ENCODE assay signal across 18 cellular contexts in genomic region chr1:200217703-200218102, GRCh38.
DNase-seq lines count a peak whose midpoint lies in the region; ATAC-seq, FAIRE-seq and TF ChIP-seq lines count a peak whose summit lies in the region.
"Had no signal": no experiment of that assay in that cellular context is flagged by ENCODE, and none has a peak within 500 bp of the region (broad histone marks: within the 10 kb centered on the region; RNA-seq: fewer than 3 reads in every experiment).

No MANE protein-coding gene starts in this region.

- H4K5ac ChIP-seq in H1 (ENCODE audit: insufficient read length, low read depth, low read length): no peak overlapping the region

- no peak for TF ChIP-seq EP300 in H1 (IDR thresholded peaks at IDR 0.05; ENCODE audit: borderline replicate concordance in 1 of 2, low read depth in 2 of 2, low read length in 2 of 2)

- no peak for TF ChIP-seq POLR2A in H1 (IDR thresholded peaks at IDR 0.05; ENCODE audit: control extremely low read depth in 1 of 2, low read depth in 2 of 2, low read length in 2 of 2)

- no peaks in the 10 kb centered on the region for H3K27me3 ChIP-seq in H1 (replicated peaks in 1 of 4; ENCODE audit: control insufficient read depth in 3 of 4, extremely low read depth in 1 of 4, insufficient read depth in 3 of 4, low read length in 3 of 4)
- H3K27me3 ChIP-seq: BLaER1 treated with 17β-estradiol and CSF1 and Interleukin-3, amounts not matched to agents 10 nM and 100 nM; hepatocyte; spleen had no signal

- DNase-seq in NCI-H2029 (lab: John Stamatoyannopoulos, UW): peak; percentile 2
- DNase-seq in NCI-H2029 treated with DMSO at 0.1 percent for 48 hours (lab: John Stamatoyannopoulos, UW): no peak
- DNase-seq in H1 (ENCODE audit: low read depth in 1 of 2, low spot score in 2 of 2): no peak
- no peak for DNase-seq in NCI-H69 (lab: John Stamatoyannopoulos, UW)
- no peak for DNase-seq in NCI-H1105 treated with DMSO at 0.1 percent for 48 hours (lab: John Stamatoyannopoulos, UW)
- DNase-seq: activated CD4-positive, alpha-beta T cell treated with anti-CD3 and anti-CD28 coated beads, Interleukin-2, amount 50 U/mL, for 4 hours; effector memory CD4-positive, alpha-beta T cell; left cardiac atrium; NCI-H1930; SHP77 treated with DMSO at 0.1 percent for 48 hours; spleen had no signal

- no peak overlapping the region for H2AK5ac ChIP-seq in H1 (ENCODE audit: low read depth, low read length)

- FAIRE-seq in H1 (lab: Jason Lieb, UNC): no peak
- FAIRE-seq: HTR-8/SVneo had no signal

- H3K4me3 ChIP-seq in H1 (ENCODE audit: extremely low read depth in 1 of 4, insufficient read depth in 2 of 4, low read depth in 3 of 4, low read length in 4 of 4): no peak overlapping the region
- H3K4me3 ChIP-seq: BLaER1 treated with 17β-estradiol and CSF1 and Interleukin-3, amounts not matched to agents 10 nM and 100 nM; hepatocyte; spleen had no signal

- no peak overlapping the region for H2AFZ ChIP-seq in H1 (ENCODE audit: low read length)
- H2AFZ ChIP-seq: hepatocyte had no signal

- no peak overlapping the region for H3K14ac ChIP-seq in H1 (ENCODE audit: insufficient read length)

- H2BK15ac ChIP-seq in H1 (ENCODE audit: low read length): 0 out of 2 replicates have a peak overlapping the region, but pooled peaks have one; percentile 21

- H3K56ac ChIP-seq in H1 (replicated peaks; ENCODE audit: insufficient read length, low read depth, low read length): no peak overlapping the region

- POLR2A ChIA-PET in H1 (lab: Charles Lee; ENCODE audit: partially characterized antibody): no interaction called here

- H3K4ac ChIP-seq in H1 (replicated peaks; ENCODE audit: insufficient read length, low read depth, low read length): no peak overlapping the region

- WGBS in H1 (ENCODE audit: extremely low coverage in 1 of 2, insufficient coverage in 1 of 2, insufficient read length in 1 of 2, insufficient replicate concordance in 2 of 2, low coverage in 1 of 2, low lambda C conversion rate in 2 of 2, missing lambda C conversion rate in 1 of 2), 2 experiments: 92% methylated on average over 5 of the region's 5 CpGs; no CpG with 5 or more reads in 1 of the 2 experiments

- H2BK120ac ChIP-seq in H1 (replicated peaks; ENCODE audit: low read depth, low read length): no peak overlapping the region

- TF ChIP-seq RAD21 in H1 (IDR thresholded peaks at IDR 0.05 in 1 of 2, conservative IDR thresholded peaks at IDR 0.05 in 1 of 2; ENCODE audit: low read depth in 2 of 2, low read length in 2 of 2): no peak

- no peak overlapping the region for H3K27ac ChIP-seq in H1 (ENCODE audit: low read depth, low read length)
- H3K27ac ChIP-seq: 22Rv1; BLaER1 treated with 17β-estradiol and CSF1 and Interleukin-3, amounts not matched to agents 10 nM and 100 nM; hepatocyte; spleen had no signal

- no peak overlapping the region for H2BK20ac ChIP-seq in H1 (ENCODE audit: low read length)

- H3K4me2 ChIP-seq in H1 (ENCODE audit: insufficient read depth in 1 of 2, low read depth in 2 of 2, low read length in 2 of 2): no peak overlapping the region
- H3K4me2 ChIP-seq: BLaER1 treated with 17β-estradiol and CSF1 and Interleukin-3, amounts not matched to agents 10 nM and 100 nM; hepatocyte had no signal

- no peak overlapping the region for H3K18ac ChIP-seq in H1 (ENCODE audit: extremely low read depth, low read length)

- no peaks in the 10 kb centered on the region for H3K4me1 ChIP-seq in H1 (replicated peaks in 1 of 4; ENCODE audit: control insufficient read depth in 3 of 4, insufficient read depth in 4 of 4, low read length in 3 of 4)
- H3K4me1 ChIP-seq: BLaER1 treated with 17β-estradiol and CSF1 and Interleukin-3, amounts not matched to agents 10 nM and 100 nM; spleen had no signal

- H3K9me3 ChIP-seq in H1 (ENCODE audit: insufficient read depth in 2 of 2, low read depth in 1 of 2, low read length in 1 of 2): 0 out of 4 replicates have a peak, but pooled peaks cover 0 to 3% of the 10 kb centered on the region in 2 experiments

- no peak overlapping the region for H2BK5ac ChIP-seq in H1 (ENCODE audit: low read depth, low read length)

- H4K20me1 ChIP-seq in H1 (replicated peaks in 1 of 2; ENCODE audit: control insufficient read depth in 1 of 2, insufficient read depth in 2 of 2, low read length in 2 of 2): no peaks in the 10 kb centered on the region
- H4K20me1 ChIP-seq: BLaER1 treated with 17β-estradiol and CSF1 and Interleukin-3, amounts not matched to agents 10 nM and 100 nM had no signal

- no peaks in the 10 kb centered on the region for H3K79me1 ChIP-seq in H1 (ENCODE audit: low read depth, low read length)

- H4K8ac ChIP-seq in H1 (ENCODE audit: extremely low read depth, insufficient read depth, low read length): no peak overlapping the region

- CTCF ChIA-PET in H1 (lab: Charles Lee; ENCODE audit: partially characterized antibody): interaction anchor here (1.1 kb wide), 1 partner anchor 19 kb away, joined by 3 read pairs; no protein-coding TSS in a partner anchor

- H3K9ac ChIP-seq in H1 (replicated peaks in 1 of 4; ENCODE audit: extremely low read depth in 1 of 4, low read depth in 3 of 4, low read length in 3 of 4): no peak overlapping the region
- H3K9ac ChIP-seq: BLaER1 treated with 17β-estradiol and CSF1 and Interleukin-3, amounts not matched to agents 10 nM and 100 nM had no signal

- H2BK12ac ChIP-seq in H1 (ENCODE audit: low read depth, low read length): peak overlapping the region; percentile 34; the same call in 1 of the 2 replicates

- no peaks in the 10 kb centered on the region for H3K36me3 ChIP-seq in H1 (ENCODE audit: control insufficient read depth in 2 of 4, insufficient read depth in 4 of 4, low read length in 3 of 4)
- H3K36me3 ChIP-seq: BLaER1 treated with 17β-estradiol and CSF1 and Interleukin-3, amounts not matched to agents 10 nM and 100 nM; spleen had no signal

- peak; percentile 89 for ATAC-seq in GM19035 (IDR thresholded peaks at IDR 0.05; ENCODE audit: unreplicated experiment)
- ATAC-seq in HG03159 (IDR thresholded peaks at IDR 0.05; ENCODE audit: unreplicated experiment): peak; percentile 60
- ATAC-seq in HG02642 (IDR thresholded peaks at IDR 0.05; ENCODE audit: poor library complexity, unreplicated experiment): no peak
- ATAC-seq: left cardiac atrium had no signal

- H3K23ac ChIP-seq in H1 (ENCODE audit: insufficient read length): no peak overlapping the region

- no peak for TF ChIP-seq CTCF in H1 (IDR thresholded peaks at IDR 0.05; ENCODE audit: control extremely low read depth in 1 of 3, insufficient read depth in 1 of 3, low read depth in 1 of 3, low read length in 3 of 3)

- H3K23me2 ChIP-seq in H1 (ENCODE audit: low read depth, low read length): no peaks in the 10 kb centered on the region

- H3K79me2 ChIP-seq in H1 (ENCODE audit: control insufficient read depth in 1 of 2, insufficient read depth in 2 of 2, low read length in 2 of 2): no peaks in the 10 kb centered on the region
- H3K79me2 ChIP-seq: hepatocyte had no signal

- no peak overlapping the region for H4K91ac ChIP-seq in H1 (replicated peaks; ENCODE audit: insufficient read length, low read length)

TF ChIP-seq in H1, 55 proteins besides CTCF, POLR2A, EP300 and RAD21:
- no peak for TF ChIP-seq SIX5 (IDR thresholded peaks at IDR 0.05; ENCODE audit: low read depth, low read length)
- no peak for TF ChIP-seq SP2 (IDR thresholded peaks at IDR 0.05; ENCODE audit: low read length)
- no peak for TF ChIP-seq KDM4A (IDR thresholded peaks at IDR 0.05; ENCODE audit: low read depth, low read length, severe bottlenecking)
- TF ChIP-seq SP4 (IDR thresholded peaks at IDR 0.05; ENCODE audit: low read length): no peak
- no peak for TF ChIP-seq ATF3 (IDR thresholded peaks at IDR 0.05; ENCODE audit: insufficient read depth, low read depth, low read length)
- no peak for TF ChIP-seq MAX (IDR thresholded peaks at IDR 0.05)
- TF ChIP-seq FOSL1 (IDR thresholded peaks at IDR 0.05; ENCODE audit: insufficient read depth, low read depth, low read length): no peak
- no peak for TF ChIP-seq CBX5 (IDR thresholded peaks at IDR 0.05; ENCODE audit: low read depth, low read length)
- TF ChIP-seq NRF1 (IDR thresholded peaks at IDR 0.05; ENCODE audit: low read depth, low read length): no peak
